In genomic region chr7:921071-921461, GRCh38 we compare ENCODE assay signal across 1 cellular context.
TF ChIP-seq lines count a peak whose summit lies in the region.

No MANE protein-coding gene starts in this region.

TF ChIP-seq in GM12878, 131 proteins besides CTCF, POLR2A, EP300 and RAD21:
- no peak for TF ChIP-seq PRDM15 (CRISPR knock-in tag; IDR thresholded peaks at IDR 0.05)
- no peak for TF ChIP-seq BMI1 (IDR thresholded peaks at IDR 0.05; ENCODE audit: borderline replicate concordance)
- no peak for TF ChIP-seq NR2C2 (IDR thresholded peaks at IDR 0.05; ENCODE audit: borderline replicate concordance, control insufficient read depth, insufficient read length, low read depth)
- TF ChIP-seq MTA2 (IDR thresholded peaks at IDR 0.05; ENCODE audit: low read depth): no peak
- no peak for TF ChIP-seq ATF7 (IDR thresholded peaks at IDR 0.05; ENCODE audit: low read depth)
- TF ChIP-seq IRF3 (IDR thresholded peaks at IDR 0.05): no peak
